Comparison of ENCODE assay signal across 8 cellular contexts in the genomic region with DNA sequence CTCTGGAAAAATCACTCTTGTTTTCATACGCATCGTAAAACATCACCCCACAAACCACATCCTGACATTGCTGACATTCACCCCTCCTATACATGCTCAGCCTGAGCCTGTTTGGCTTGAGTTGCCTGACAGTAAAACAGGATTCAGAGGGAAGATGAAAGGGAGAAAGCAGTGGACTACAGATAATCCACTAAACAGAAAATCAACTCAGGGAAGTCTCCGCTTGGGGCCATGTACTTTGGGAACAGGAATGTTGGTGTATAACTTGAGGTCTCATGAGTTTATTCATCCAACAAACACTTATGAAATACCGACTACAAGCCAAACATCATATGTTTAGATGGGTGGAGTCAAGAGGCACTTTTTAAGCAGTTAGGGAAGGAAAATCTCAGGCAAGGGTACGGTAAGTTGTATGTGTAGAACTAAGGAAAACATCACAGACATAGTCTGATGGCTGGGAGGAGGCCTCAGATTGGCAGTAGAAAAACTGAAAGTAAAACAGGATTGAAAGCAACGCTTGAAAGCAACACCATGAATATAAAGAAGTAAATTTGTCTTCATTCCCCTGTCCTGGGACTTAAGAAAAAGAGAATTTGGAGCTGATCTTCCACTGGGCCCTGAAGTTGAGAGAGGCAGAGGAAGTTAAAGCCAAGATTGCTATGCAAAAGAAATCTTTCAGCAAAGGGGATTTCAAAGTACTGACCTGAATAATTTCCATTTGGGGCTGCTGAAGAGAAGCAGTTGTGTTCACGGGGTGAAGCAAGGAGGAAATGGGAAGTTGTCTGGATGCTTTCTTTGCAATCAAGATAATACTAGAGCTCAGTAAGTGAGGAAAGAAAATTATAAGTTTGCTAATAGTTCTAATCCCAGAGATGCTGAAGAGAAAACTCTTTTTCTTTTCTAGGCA. TPM values are rescaled to one million over a fixed set of nuclear protein-coding genes. Genes with fewer than 3 reads are reported as not detected.
DNase-seq lines count a peak whose midpoint lies in the region; ATAC-seq and TF ChIP-seq lines count a peak whose summit lies in the region.

No MANE protein-coding gene starts in this region.

- peaks cover 6% of the 10 kb centered on the region; the same call in 1 of the 2 replicates for H3F3A ChIP-seq in SU-DHL-6 (ENCODE audit: insufficient read depth)

- H3K9me2 ChIP-seq in SU-DHL-6 (replicated peaks; ENCODE audit: insufficient read depth, low read length) = no peaks in the 10 kb centered on the region

- TF ChIP-seq POLR2A in transverse colon (IDR thresholded peaks at IDR 0.05) = no peak

- peak; percentile 86 for DNase-seq in astrocyte of the spinal cord (ENCODE audit: low read depth, low spot score)
- no peak for DNase-seq in mesothelial cell of epicardium (ENCODE audit: low spot score in 2 of 2, unreplicated experiment in 2 of 2)
- peak; percentile 14 for DNase-seq in transverse colon
- DNase-seq in NCI-H1048 (lab: John Stamatoyannopoulos, UW) = no peak
- no peak for DNase-seq in NCI-H2227 treated with DMSO at 0.1 percent for 48 hours (lab: John Stamatoyannopoulos, UW)

- no peaks in the 10 kb centered on the region for H3K9me3 Mint-ChIP-seq in mesothelial cell of epicardium

- in situ Hi-C loops in astrocyte of the spinal cord (cut with HindIII; ENCODE audit: low sequenced_read_pairs) = no loop called here
- in situ Hi-C loops in transverse colon (cut with MboI; ENCODE audit: low pct_ligation_motif_present in 1 of 4, low pct_unique_long_range_greater_than_20kb in 1 of 4, low sequenced_read_pairs in 3 of 4) = no loop called here

- no peaks in the 10 kb centered on the region for H4K20me1 ChIP-seq in SU-DHL-6 (ENCODE audit: low read depth, low read length)

- no peaks in the 10 kb centered on the region for H3K79me2 ChIP-seq in SU-DHL-6 (ENCODE audit: insufficient read depth, low read length)

- peak overlapping the region; percentile 7 for H3K27ac Mint-ChIP-seq in mesothelial cell of epicardium

- no peak overlapping the region for H3K4me3 Mint-ChIP-seq in mesothelial cell of epicardium

- no peak for TF ChIP-seq EP300 in transverse colon (IDR thresholded peaks at IDR 0.05; ENCODE audit: low read depth)

- H3K27me3 ChIP-seq in SU-DHL-6 (ENCODE audit: low read length) (no peaks in the 10 kb centered on the region), transverse colon (no peaks in the 10 kb centered on the region)

- TF ChIP-seq CTCF in SU-DHL-6 (IDR thresholded peaks at IDR 0.05; ENCODE audit: insufficient read depth, low read length, poor library complexity, severe bottlenecking) (no peak), astrocyte of the spinal cord (IDR thresholded peaks at IDR 0.05; ENCODE audit: low read depth, low read length) (no peak), mesothelial cell of epicardium (IDR thresholded peaks at IDR 0.05; ENCODE audit: unreplicated experiment) (no peak), transverse colon (IDR thresholded peaks at IDR 0.05) (no peak)

- peak overlapping the region; percentile 24 for H3K4me3 ChIP-seq in SU-DHL-6 (ENCODE audit: insufficient read depth, low read length, poor library complexity, severe bottlenecking)
- H3K4me3 ChIP-seq in astrocyte of the spinal cord (ENCODE audit: low read depth, low read length) = peak overlapping the region; percentile 8
- H3K4me3 ChIP-seq in transverse colon = peak overlapping the region in 1 of 4 donors; percentile 34

- no peaks in the 10 kb centered on the region for H3K36me3 Mint-ChIP-seq in mesothelial cell of epicardium

- 51 to 64% methylated on average over 6 to 7 of the region's 7 CpGs for WGBS in transverse colon (ENCODE audit: low coverage in 1 of 2), 2 donors

- intact Hi-C loops in transverse colon (cut with DNase I; ENCODE audit: low total_unique reads) = no loop called here

- H3K9me3 ChIP-seq in SU-DHL-6 (ENCODE audit: insufficient read depth, low read length) (no peaks in the 10 kb centered on the region), transverse colon (no peaks in the 10 kb centered on the region)

- H3K4me1 Mint-ChIP-seq in mesothelial cell of epicardium = peaks cover 24% of the 10 kb centered on the region

- peak overlapping the region; percentile 40 for H3K27ac ChIP-seq in SU-DHL-6 (ENCODE audit: low read depth, low read length)
- H3K27ac ChIP-seq in transverse colon = peak overlapping the region; percentile 56 to 77 (median 68)

- H3K27me3 Mint-ChIP-seq in mesothelial cell of epicardium (ENCODE audit: low read depth) = no peaks in the 10 kb centered on the region

- H3K4me1 ChIP-seq in transverse colon = peaks cover 0 to 11% (median 0%) of the 10 kb centered on the region in 4 donors

- peak overlapping the region; percentile 31 for H3K9ac ChIP-seq in SU-DHL-6 (ENCODE audit: low read length)

- no peaks in the 10 kb centered on the region for H3K36me3 ChIP-seq in SU-DHL-6 (ENCODE audit: low read length)
- no peaks in the 10 kb centered on the region for H3K36me3 ChIP-seq in transverse colon

- peak overlapping the region; percentile 62 for H2AFZ ChIP-seq in SU-DHL-6 (ENCODE audit: low read depth, low read length, severe bottlenecking)

- ATAC-seq in GM18873 (IDR thresholded peaks at IDR 0.05; ENCODE audit: low FRiP score, unreplicated experiment) (peak; percentile 86), HG03025 (IDR thresholded peaks at IDR 0.05; ENCODE audit: low FRiP score, unreplicated experiment) (peak; percentile 83)

- H3K4me2 ChIP-seq in SU-DHL-6 (ENCODE audit: low read depth, low read length, poor library complexity, severe bottlenecking) = peak overlapping the region; percentile 67

RNA-seq across cellular contexts. Expression of a gene that starts 28.8 kb away (rescaled TPM):
- total RNA-seq in mesothelial cell of epicardium (15.9 to 18.2 TPM (median 16.5 TPM) in 3 replicates), transverse colon (1 to 10 TPM in 2 of 4 donors, under 1 TPM in 2; 0.40 to 2.2 (median 1.4) TPM)

Comparison
In these comparisons a context has a peak if more than half of its experiments do, and no peak if none do; other contexts are left out.
1. DNase-seq: peak in astrocyte of the spinal cord (single experiment) and transverse colon (single experiment); none in mesothelial cell of epicardium (0 of 2), NCI-H1048 (single experiment) and NCI-H2227 treated with DMSO at 0.1 percent for 48 hours (single experiment).